Comparison of ENCODE assay signal across 14 cellular contexts in genomic region chr5:57825026-57825683, GRCh38.
DNase-seq lines count a peak whose midpoint lies in the region; TF ChIP-seq lines count a peak whose summit lies in the region.
"Had no signal": no experiment of that assay in that cellular context is flagged by ENCODE, and none has a peak within 500 bp of the region (broad histone marks: within the 10 kb centered on the region; RNA-seq: fewer than 3 reads in every experiment).

No MANE protein-coding gene starts in this region.

- in situ Hi-C loops in astrocyte of the spinal cord (cut with HindIII; ENCODE audit: low sequenced_read_pairs) = no loop called here

- DNase-seq in AG20443 (ENCODE audit: low spot score) = peak; percentile 50
- DNase-seq in M059J (ENCODE audit: low read depth) = peak; percentile 99
- peak; percentile 94 for DNase-seq in astrocyte of the spinal cord (ENCODE audit: low read depth, low spot score)
- DNase-seq in myocyte (ENCODE audit: low read depth) = peak; percentile 40
- DNase-seq in NCI-H2081 (lab: John Stamatoyannopoulos, UW) = no peak
- DNase-seq in HuH-7.5 (ENCODE audit: low spot score) = no peak
- DNase-seq in RKO (ENCODE audit: low spot score) = no peak
- no peak for DNase-seq in central memory CD4-positive, alpha-beta T cell
- DNase-seq: CD4-positive, alpha-beta memory T cell; cortex of kidney; NCI-H510A; right lobe of liver; transverse colon had no signal

- no peak overlapping the region for H3K4me3 ChIP-seq in astrocyte of the spinal cord (ENCODE audit: low read depth, low read length)
- H3K4me3 ChIP-seq: HAP-1, right lobe of liver, transverse colon had no signal

- TF ChIP-seq CTCF in astrocyte of the spinal cord (IDR thresholded peaks at IDR 0.05; ENCODE audit: low read depth, low read length) = no peak

Comparison
In these comparisons a context has a peak if more than half of its experiments do, and no peak if none do; other contexts are left out.
1. DNase-seq: peak in AG20443 (single experiment), M059J (single experiment), astrocyte of the spinal cord (single experiment) and myocyte (single experiment); none in NCI-H2081 (0 of 2), HuH-7.5 (single experiment), RKO (single experiment) and central memory CD4-positive, alpha-beta T cell (single experiment).